Comparison of ENCODE assay signal across 1 cellular context in genomic region chr18:30987479-30988241, GRCh38.
TF ChIP-seq lines count a peak whose summit lies in the region.

No MANE protein-coding gene starts in this region.

TF ChIP-seq in K562, 482 proteins besides CTCF, POLR2A, EP300 and RAD21 (continued from another document and continues in another):
- TF ChIP-seq CHD7 (IDR thresholded peaks at IDR 0.05; ENCODE audit: low read depth, low read length) (no peak), ZNF764 (CRISPR knock-in tag; IDR thresholded peaks at IDR 0.05; ENCODE audit: low read depth) (no peak), ELK3 (CRISPR knock-in tag; IDR thresholded peaks at IDR 0.05) (no peak), NRF1 (conservative IDR thresholded peaks at IDR 0.05 in 1 of 2, IDR thresholded peaks at IDR 0.05 in 1 of 2) (no peak), ZNF785 (CRISPR knock-in tag; IDR thresholded peaks at IDR 0.05) (no peak), SAFB2 (IDR thresholded peaks at IDR 0.05; ENCODE audit: borderline replicate concordance, low read depth, low read length, severe bottlenecking) (no peak), ZNF408 (CRISPR knock-in tag; IDR thresholded peaks at IDR 0.05; ENCODE audit: low read depth) (no peak), SMARCC2 (IDR thresholded peaks at IDR 0.05; ENCODE audit: low read depth) (no peak), NEUROD1 (IDR thresholded peaks at IDR 0.05; ENCODE audit: borderline replicate concordance, low read depth, low read length, partially characterized antibody) (no peak), ZNF395 (CRISPR knock-in tag; IDR thresholded peaks at IDR 0.05) (no peak), NCOA2 (IDR thresholded peaks at IDR 0.05; ENCODE audit: partially characterized antibody in 2 of 2) (no peak), RNF219 (CRISPR knock-in tag; IDR thresholded peaks at IDR 0.05) (no peak), CREM (IDR thresholded peaks at IDR 0.05; ENCODE audit: low read depth) (no peak), HSF4 (CRISPR knock-in tag; IDR thresholded peaks at IDR 0.05; ENCODE audit: borderline replicate concordance) (no peak), TBL1XR1 (IDR thresholded peaks at IDR 0.05; ENCODE audit: low read length in 2 of 2) (no peak), TFAM (CRISPR knock-in tag; conservative IDR thresholded peaks at IDR 0.05) (no peak), CBFA2T2 (conservative IDR thresholded peaks at IDR 0.05) (peak; percentile 28; the same call in 1 of the 2 replicates), IFI16 (CRISPR knock-in tag; IDR thresholded peaks at IDR 0.05) (no peak), EHMT2 (IDR thresholded peaks at IDR 0.05) (peak; percentile 66; the same call in 1 of the 2 replicates), MED1 (CRISPR knock-in tag; IDR thresholded peaks at IDR 0.05; ENCODE audit: borderline replicate concordance) (no peak), MBD1 (CRISPR knock-in tag; IDR thresholded peaks at IDR 0.05) (no peak), HNRNPLL (IDR thresholded peaks at IDR 0.05; ENCODE audit: low read depth, low read length, poor library complexity, severe bottlenecking) (no peak), RAD51 (IDR thresholded peaks at IDR 0.05; ENCODE audit: borderline replicate concordance, low read depth) (no peak), TFAP4 (CRISPR knock-in tag; IDR thresholded peaks at IDR 0.05; ENCODE audit: borderline replicate concordance) (no peak), NFE2L1 (tag; IDR thresholded peaks at IDR 0.05; ENCODE audit: borderline replicate concordance, low read depth) (no peak), AFF4 (CRISPR knock-in tag; IDR thresholded peaks at IDR 0.05) (no peak), SMARCE1 (IDR thresholded peaks at IDR 0.05) (peak; percentile 77), ZNF277 (CRISPR knock-in tag; IDR thresholded peaks at IDR 0.05; ENCODE audit: borderline replicate concordance) (no peak), CREB5 (CRISPR knock-in tag; IDR thresholded peaks at IDR 0.05) (no peak), ZFX (CRISPR knock-in tag; IDR thresholded peaks at IDR 0.05) (no peak)
